Comparison of ENCODE assay signal across 7 cellular contexts in genomic region chr2:104976603-104977120, GRCh38.
A peak's percentile ranks its signal among the peaks of the same experiment; 100 is the strongest.
DNase-seq lines count a peak whose midpoint lies in the region; ATAC-seq and TF ChIP-seq lines count a peak whose summit lies in the region.

No MANE protein-coding gene starts in this region.

- peak overlapping the region; percentile 76 for H3K27ac ChIP-seq in SU-DHL-6 (ENCODE audit: low read depth, low read length)
- H3K27ac ChIP-seq in neural progenitor cell: no peak overlapping the region

- no peaks in the 10 kb centered on the region for H3K9me2 ChIP-seq in SU-DHL-6 (replicated peaks; ENCODE audit: insufficient read depth, low read length)

- TF ChIP-seq CTCF in GM12874 (IDR thresholded peaks at IDR 0.05; ENCODE audit: insufficient read depth, low read depth, low read length): peak; percentile 71
- peak; percentile 74 for TF ChIP-seq CTCF in SU-DHL-6 (IDR thresholded peaks at IDR 0.05; ENCODE audit: insufficient read depth, low read length, poor library complexity, severe bottlenecking)
- TF ChIP-seq CTCF in neural progenitor cell (IDR thresholded peaks at IDR 0.05): peak; percentile 24
- TF ChIP-seq CTCF in progenitor cell of endocrine pancreas (IDR thresholded peaks at IDR 0.05; ENCODE audit: unreplicated experiment): no peak

- H3K4me1 ChIP-seq in neural progenitor cell: no peaks in the 10 kb centered on the region

- H3K79me2 ChIP-seq in SU-DHL-6 (ENCODE audit: insufficient read depth, low read length) (no peaks in the 10 kb centered on the region), neural progenitor cell (ENCODE audit: low read depth) (no peaks in the 10 kb centered on the region)

- H3K4me2 ChIP-seq in SU-DHL-6 (ENCODE audit: low read depth, low read length, poor library complexity, severe bottlenecking) (peak overlapping the region; percentile 50), neural progenitor cell (no peak overlapping the region)

- H3K27ac Mint-ChIP-seq in neural progenitor cell (no peak overlapping the region), progenitor cell of endocrine pancreas (no peak overlapping the region)

- no peak overlapping the region for H3K4me3 Mint-ChIP-seq in neural progenitor cell
- H3K4me3 Mint-ChIP-seq in progenitor cell of endocrine pancreas (ENCODE audit: low read depth): no peak overlapping the region

- H3F3A ChIP-seq in SU-DHL-6 (ENCODE audit: insufficient read depth): peaks cover 17% of the 10 kb centered on the region
- no peaks in the 10 kb centered on the region for H3F3A ChIP-seq in neural progenitor cell (ENCODE audit: low read depth)

- H3K36me3 ChIP-seq in SU-DHL-6 (ENCODE audit: low read length) (no peaks in the 10 kb centered on the region), neural progenitor cell (no peaks in the 10 kb centered on the region)

- no peaks in the 10 kb centered on the region for H4K20me1 ChIP-seq in SU-DHL-6 (ENCODE audit: low read depth, low read length)
- no peaks in the 10 kb centered on the region for H4K20me1 ChIP-seq in neural progenitor cell (ENCODE audit: low read depth)

- ATAC-seq in GM19452 (IDR thresholded peaks at IDR 0.05; ENCODE audit: unreplicated experiment) (peak; percentile 95), HG03196 (IDR thresholded peaks at IDR 0.05; ENCODE audit: unreplicated experiment) (peak; percentile 94)

- peak overlapping the region; percentile 17 for H3K9ac ChIP-seq in SU-DHL-6 (ENCODE audit: low read length)
- H3K9ac ChIP-seq in neural progenitor cell: no peak overlapping the region

- H3K36me3 Mint-ChIP-seq in neural progenitor cell: no peaks in the 10 kb centered on the region
- no peaks in the 10 kb centered on the region for H3K36me3 Mint-ChIP-seq in progenitor cell of endocrine pancreas (ENCODE audit: insufficient read depth)

- DNase-seq in neural progenitor cell (ENCODE audit: low spot score): no peak
- DNase-seq in progenitor cell of endocrine pancreas (ENCODE audit: low spot score, unreplicated experiment): no peak
- no peak for DNase-seq in HPDE6-E6E7 (ENCODE audit: extremely low spot score)

- H2AFZ ChIP-seq in SU-DHL-6 (ENCODE audit: low read depth, low read length, severe bottlenecking) (peak overlapping the region; percentile 62), neural progenitor cell (replicated peaks) (peak overlapping the region; percentile 76)

- H3K4me3 ChIP-seq in SU-DHL-6 (ENCODE audit: insufficient read depth, low read length, poor library complexity, severe bottlenecking) (peak overlapping the region; percentile 27), neural progenitor cell (no peak overlapping the region)

- H3K4me1 Mint-ChIP-seq in neural progenitor cell: no peaks in the 10 kb centered on the region
- no peaks in the 10 kb centered on the region for H3K4me1 Mint-ChIP-seq in progenitor cell of endocrine pancreas (ENCODE audit: low read depth)

- H3K27me3 ChIP-seq in SU-DHL-6 (ENCODE audit: low read length) (no peaks in the 10 kb centered on the region), neural progenitor cell (no peaks in the 10 kb centered on the region)

- H3K9me3 Mint-ChIP-seq in neural progenitor cell (peaks cover 2% of the 10 kb centered on the region), progenitor cell of endocrine pancreas (ENCODE audit: low read depth) (no peaks in the 10 kb centered on the region)

- H3K27me3 Mint-ChIP-seq in neural progenitor cell (ENCODE audit: insufficient read depth, low read depth) (peaks cover 2% of the 10 kb centered on the region), progenitor cell of endocrine pancreas (no peaks in the 10 kb centered on the region)

- H3K9me3 ChIP-seq in SU-DHL-6 (ENCODE audit: insufficient read depth, low read length) (no peaks in the 10 kb centered on the region), neural progenitor cell (ENCODE audit: low read depth) (no peaks in the 10 kb centered on the region)
